Comparison of ENCODE assay signal across 1 cellular context in genomic region chr2:135985018-135985825, GRCh38.
TF ChIP-seq lines count a peak whose summit lies in the region.

TSS of gene DARS1 (minus strand) at chr2:135985626. CDS start at chr2:135985468, 158 bp downstream.

TF ChIP-seq in HepG2, 621 proteins besides CTCF, POLR2A, EP300 and RAD21 (continued from another document and continues in another):
- TF ChIP-seq ZFP82 (CRISPR knock-in tag; IDR thresholded peaks at IDR 0.05; ENCODE audit: borderline replicate concordance) (peak; percentile 86; the same call in 1 of the 2 replicates), ZNF775 (CRISPR knock-in tag; IDR thresholded peaks at IDR 0.05; ENCODE audit: borderline replicate concordance) (no peak), DDIT3 (CRISPR knock-in tag; IDR thresholded peaks at IDR 0.05) (no peak), ZNF18 (CRISPR knock-in tag; IDR thresholded peaks at IDR 0.05; ENCODE audit: insufficient replicate concordance) (peak; percentile 89), ZNF503 (CRISPR knock-in tag; IDR thresholded peaks at IDR 0.05) (peak; percentile 62; the same call in 1 of the 2 replicates), PLRG1 (conservative IDR thresholded peaks at IDR 0.05) (no peak), MAX (IDR thresholded peaks at IDR 0.05) (peak; percentile 93), ZNF777 (CRISPR knock-in tag; IDR thresholded peaks at IDR 0.05) (peak; percentile 65), ZFP91 (CRISPR knock-in tag; IDR thresholded peaks at IDR 0.05; ENCODE audit: borderline replicate concordance) (peak; percentile 97; the same call in 1 of the 2 replicates), NFKBIZ (CRISPR knock-in tag; IDR thresholded peaks at IDR 0.05) (0 out of 2 replicates have a peak, but pooled peaks have one; percentile 28), SKI (IDR thresholded peaks at IDR 0.05; ENCODE audit: partially characterized antibody) (no peak), MEIS2 (CRISPR knock-in tag; IDR thresholded peaks at IDR 0.05) (peak; percentile 73), GMEB1 (CRISPR knock-in tag; IDR thresholded peaks at IDR 0.05; ENCODE audit: borderline replicate concordance) (peak; percentile 86), IKZF5 (CRISPR knock-in tag; IDR thresholded peaks at IDR 0.05) (peak; percentile 75), TP53 (CRISPR knock-in tag; conservative IDR thresholded peaks at IDR 0.05) (0 out of 2 replicates have a peak, but pooled peaks have one; percentile 70), ZBTB7A (CRISPR knock-in tag; IDR thresholded peaks at IDR 0.05) (peak; percentile 96), ZNF281 (CRISPR knock-in tag; IDR thresholded peaks at IDR 0.05; ENCODE audit: borderline replicate concordance) (no peak; the same call in 1 of the 2 replicates), RBM22 (optimal IDR thresholded peaks at IDR 0.05; ENCODE audit: low read length) (peak; percentile 83), ZNF142 (CRISPR knock-in tag; IDR thresholded peaks at IDR 0.05) (peak; percentile 92), ZNF160 (CRISPR knock-in tag; IDR thresholded peaks at IDR 0.05) (0 out of 2 replicates have a peak, but pooled peaks have one; percentile 71), REPIN1 (CRISPR knock-in tag; IDR thresholded peaks at IDR 0.05; ENCODE audit: borderline replicate concordance, low read depth) (peak; percentile 95), ZNF407 (CRISPR knock-in tag; IDR thresholded peaks at IDR 0.05; ENCODE audit: not compliant biosample characterization) (peak; percentile 98)
